ENCODE assay signal across 31 cellular contexts in genomic region chr3:25751048-25751447, GRCh38.
"Had no signal": no experiment of that assay in that cellular context is flagged by ENCODE, and none has a peak within 500 bp of the region (broad histone marks: within the 10 kb centered on the region; RNA-seq: fewer than 3 reads in every experiment).

No MANE protein-coding gene starts in this region.

- H3K27ac Mint-ChIP-seq: natural killer cell; neural progenitor cell; progenitor cell of endocrine pancreas; stimulated activated memory B cell treated with anti-CD40 and anti-IgM and Interleukin-4, amounts not matched to agents 10 μg/mL and 1 μg/mL and 100 μg/mL, for 72 hours; type B pancreatic cell had no signal

- H3K4me2 ChIP-seq: smooth muscle cell had no signal

- H3K9me3 ChIP-seq: ovary, psoas muscle, spleen, suprapubic skin, testis, tibial artery, transverse colon, upper lobe of right lung, uterus had no signal

- H2AFZ ChIP-seq: neural progenitor cell, parathyroid adenoma had no signal

- ATAC-seq: natural killer cell; psoas muscle; right cardiac atrium; sciatic nerve; stimulated activated memory B cell treated with anti-CD40 and anti-IgM and Interleukin-4, amounts not matched to agents 10 μg/mL and 1 μg/mL and 100 μg/mL, for 72 hours; stimulated activated naive CD8-positive, alpha-beta T cell treated with anti-CD3 and anti-CD28 coated beads, Interleukin-15, amount 100 ng/mL, for 72 hours; stimulated activated naive CD8-positive, alpha-beta T cell treated with anti-CD3 and anti-CD28 coated beads, Interleukin-15, Interleukin-2, amounts not matched to agents 100 U/mL and 50 U/mL, for 24 hours; upper lobe of right lung had no signal

- H3K27me3 Mint-ChIP-seq: progenitor cell of endocrine pancreas; stimulated activated memory B cell treated with anti-CD40 and anti-IgM and Interleukin-4, amounts not matched to agents 10 μg/mL and 1 μg/mL and 100 μg/mL, for 72 hours; stimulated activated naive CD8-positive, alpha-beta T cell treated with anti-CD3 and anti-CD28 coated beads, Interleukin-15, amount 100 ng/mL, for 72 hours; type B pancreatic cell had no signal

- H3K4me3 ChIP-seq: neural progenitor cell, ovary, psoas muscle, skin epidermis, smooth muscle cell, spleen, suprapubic skin, testis, tibial artery, transverse colon, upper lobe of right lung, uterus had no signal

- H3K9ac ChIP-seq: neural progenitor cell, parathyroid adenoma had no signal

- H3K4me1 ChIP-seq: parathyroid adenoma, psoas muscle, suprapubic skin, testis, tibial artery, transverse colon, upper lobe of right lung, uterus had no signal

- H3K9me3 Mint-ChIP-seq: natural killer cell; nephron; neural progenitor cell; stimulated activated memory B cell treated with anti-CD40 and anti-IgM and Interleukin-4, amounts not matched to agents 10 μg/mL and 1 μg/mL and 100 μg/mL, for 72 hours; stimulated activated naive CD8-positive, alpha-beta T cell treated with anti-CD3 and anti-CD28 coated beads, Interleukin-15, amount 100 ng/mL, for 72 hours; type B pancreatic cell had no signal

- H3K4me3 Mint-ChIP-seq: natural killer cell; nephron; neural progenitor cell; stimulated activated memory B cell treated with anti-CD40 and anti-IgM and Interleukin-4, amounts not matched to agents 10 μg/mL and 1 μg/mL and 100 μg/mL, for 72 hours; stimulated activated naive CD8-positive, alpha-beta T cell treated with anti-CD3 and anti-CD28 coated beads, Interleukin-15, amount 100 ng/mL, for 72 hours; type B pancreatic cell had no signal

- H3K27me3 ChIP-seq: neural progenitor cell, ovary, spleen, suprapubic skin, testis, tibial artery, transverse colon, upper lobe of right lung, uterus had no signal

- H3K36me3 ChIP-seq: neural progenitor cell, ovary, uterus had no signal

- H3K27ac ChIP-seq: neural progenitor cell, ovary, parathyroid adenoma, psoas muscle, skin epidermis, spleen, suprapubic skin, testis, tibial artery, transverse colon, upper lobe of right lung, uterus had no signal

- DNase-seq: natural killer cell; occipital lobe; ovary; posterior cingulate gyrus; psoas muscle; right cardiac atrium; spleen; stimulated activated CD4-positive, alpha-beta T cell treated with anti-CD3 and anti-CD28 coated beads, Interleukin-12 subunit alpha, Interleukin-12 subunit beta, amount 100 ng/mL, for 4 hours; stimulated activated CD4-positive, alpha-beta T cell treated with anti-CD3 and anti-CD28 coated beads, Interleukin-1b, Interleukin-23, amount 100 ng/mL, for 48 hours; stimulated activated CD4-positive, alpha-beta T cell treated with anti-CD3 and anti-CD28 coated beads, Interleukin-4, amount 100 ng/mL, for 1 hour; stimulated activated CD4-positive, alpha-beta T cell treated with anti-CD3 and anti-CD28 coated beads, Interleukin-4, amount 100 ng/mL, for 4 hours; stimulated activated CD8-positive, alpha-beta memory T cell treated with anti-CD3 and anti-CD28 coated beads, Interleukin-4, amount 100 ng/mL, for 48 hours; stimulated activated naive CD4-positive, alpha-beta T cell; stimulated activated naive CD8-positive, alpha-beta T cell treated with anti-CD3 and anti-CD28 coated beads, Interleukin-15, amount 100 ng/mL, for 72 hours; stimulated activated naive CD8-positive, alpha-beta T cell treated with anti-CD3 and anti-CD28 coated beads, Interleukin-15, Interleukin-2, amounts not matched to agents 100 U/mL and 50 U/mL, for 24 hours; substantia nigra; testis; tibial artery; transverse colon; upper lobe of right lung; uterus had no signal
